9 cellular contexts compared by ENCODE assay signal in genomic region chr5:79560774-79561524, GRCh38. TPM values are rescaled to one million over a fixed set of nuclear protein-coding genes. Genes with fewer than 3 reads are reported as not detected.
A peak's percentile ranks its signal among the peaks of the same experiment; 100 is the strongest.
DNase-seq lines count a peak whose midpoint lies in the region; ATAC-seq lines count a peak whose summit lies in the region.
"Had no signal": no experiment of that assay in that cellular context is flagged by ENCODE, and none has a peak within 500 bp of the region (broad histone marks: within the 10 kb centered on the region; RNA-seq: fewer than 3 reads in every experiment).

No MANE protein-coding gene starts in this region.

- H3K36me3 Mint-ChIP-seq in activated CD4-positive, alpha-beta T cell treated with anti-CD3 and anti-CD28 coated beads, Interleukin-2, amount 10 ng/mL, durations not matched to agents 7 days and 5 days (ENCODE audit: low read depth), result peaks cover 19% of the 10 kb centered on the region
- H3K36me3 Mint-ChIP-seq in activated naive CD4-positive, alpha-beta T cell treated with anti-CD3 and anti-CD28 coated beads, Interleukin-2, amount 10 ng/mL, durations not matched to agents 7 days and 5 days, result peaks cover 10% of the 10 kb centered on the region
- no peaks in the 10 kb centered on the region for H3K36me3 Mint-ChIP-seq in stimulated activated memory B cell treated with anti-CD40 and anti-IgM and Interleukin-4, amounts not matched to agents 10 μg/mL and 1 μg/mL and 100 μg/mL, for 72 hours

- POLR2A ChIA-PET in activated CD4-positive, alpha-beta T cell treated with anti-CD3 and anti-CD28 coated beads, Interleukin-2, amount 10 ng/mL, durations not matched to agents 7 days and 5 days (lab: Charles Lee), result no interaction called here

- peaks cover 7% of the 10 kb centered on the region for H3K9me3 Mint-ChIP-seq in activated CD4-positive, alpha-beta T cell treated with anti-CD3 and anti-CD28 coated beads, Interleukin-2, amount 10 ng/mL, durations not matched to agents 7 days and 5 days
- H3K9me3 Mint-ChIP-seq in activated naive CD4-positive, alpha-beta T cell treated with anti-CD3 and anti-CD28 coated beads, Interleukin-2, amount 10 ng/mL, durations not matched to agents 7 days and 5 days, result no peaks in the 10 kb centered on the region
- H3K9me3 Mint-ChIP-seq in stimulated activated memory B cell treated with anti-CD40 and anti-IgM and Interleukin-4, amounts not matched to agents 10 μg/mL and 1 μg/mL and 100 μg/mL, for 72 hours, result no peaks in the 10 kb centered on the region

- DNase-seq in activated CD4-positive, alpha-beta T cell treated with anti-CD3 and anti-CD28 coated beads, Interleukin-2, amount 10 ng/mL, durations not matched to agents 7 days and 5 days, result peak; percentile 22
- no peak for DNase-seq in activated CD4-positive, alpha-beta T cell treated with anti-CD3 and anti-CD28 coated beads, Interleukin-2, amount 50 U/mL, for 4 hours
- peak; percentile 34 for DNase-seq in activated naive CD4-positive, alpha-beta T cell treated with anti-CD3 and anti-CD28 coated beads, Interleukin-2, amount 10 ng/mL, durations not matched to agents 7 days and 5 days
- DNase-seq in activated gamma-delta T cell (lab: John Stamatoyannopoulos, UW) (no peak), cerebellar cortex (ENCODE audit: low spot score) (no peak)

- peaks cover 36% of the 10 kb centered on the region for H3K4me1 Mint-ChIP-seq in activated CD4-positive, alpha-beta T cell treated with anti-CD3 and anti-CD28 coated beads, Interleukin-2, amount 10 ng/mL, durations not matched to agents 7 days and 5 days
- peaks cover 31% of the 10 kb centered on the region for H3K4me1 Mint-ChIP-seq in activated naive CD4-positive, alpha-beta T cell treated with anti-CD3 and anti-CD28 coated beads, Interleukin-2, amount 10 ng/mL, durations not matched to agents 7 days and 5 days
- H3K4me1 Mint-ChIP-seq in stimulated activated memory B cell treated with anti-CD40 and anti-IgM and Interleukin-4, amounts not matched to agents 10 μg/mL and 1 μg/mL and 100 μg/mL, for 72 hours, result peaks cover 16% of the 10 kb centered on the region

- H3K27ac Mint-ChIP-seq in activated CD4-positive, alpha-beta T cell treated with anti-CD3 and anti-CD28 coated beads, Interleukin-2, amount 10 ng/mL, durations not matched to agents 7 days and 5 days, result peak overlapping the region; percentile 86
- peak overlapping the region; percentile 86 for H3K27ac Mint-ChIP-seq in activated naive CD4-positive, alpha-beta T cell treated with anti-CD3 and anti-CD28 coated beads, Interleukin-2, amount 10 ng/mL, durations not matched to agents 7 days and 5 days
- peak overlapping the region; percentile 50 for H3K27ac Mint-ChIP-seq in stimulated activated memory B cell treated with anti-CD40 and anti-IgM and Interleukin-4, amounts not matched to agents 10 μg/mL and 1 μg/mL and 100 μg/mL, for 72 hours
- H3K27ac Mint-ChIP-seq: B cell had no signal

- CTCF ChIA-PET in activated CD4-positive, alpha-beta T cell treated with anti-CD3 and anti-CD28 coated beads, Interleukin-2, amount 10 ng/mL, durations not matched to agents 7 days and 5 days (lab: Charles Lee), result interaction anchor here (0.6 to 1.2 kb wide), 4 partner anchors 13 to 657 kb away, joined by 3 to 4 read pairs (median 3); no protein-coding TSS in a partner anchor
- CTCF ChIA-PET in activated naive CD4-positive, alpha-beta T cell treated with anti-CD3 and anti-CD28 coated beads, Interleukin-2, amount 10 ng/mL, durations not matched to agents 7 days and 5 days (lab: Charles Lee), result no interaction called here

- peak; percentile 70 for ATAC-seq in HG03342 (IDR thresholded peaks at IDR 0.05; ENCODE audit: unreplicated experiment)
- ATAC-seq in stimulated activated memory B cell treated with anti-CD40 and anti-IgM and Interleukin-4, amounts not matched to agents 10 μg/mL and 1 μg/mL and 100 μg/mL, for 72 hours, result no peak
- ATAC-seq in HG03139 (IDR thresholded peaks at IDR 0.05; ENCODE audit: unreplicated experiment), result no peak

- no peaks in the 10 kb centered on the region for H3K27me3 Mint-ChIP-seq in activated CD4-positive, alpha-beta T cell treated with anti-CD3 and anti-CD28 coated beads, Interleukin-2, amount 10 ng/mL, durations not matched to agents 7 days and 5 days
- H3K27me3 Mint-ChIP-seq in activated naive CD4-positive, alpha-beta T cell treated with anti-CD3 and anti-CD28 coated beads, Interleukin-2, amount 10 ng/mL, durations not matched to agents 7 days and 5 days, result peaks cover 3% of the 10 kb centered on the region
- peaks cover 9% of the 10 kb centered on the region for H3K27me3 Mint-ChIP-seq in stimulated activated memory B cell treated with anti-CD40 and anti-IgM and Interleukin-4, amounts not matched to agents 10 μg/mL and 1 μg/mL and 100 μg/mL, for 72 hours

- no peak overlapping the region for H3K4me3 Mint-ChIP-seq in activated CD4-positive, alpha-beta T cell treated with anti-CD3 and anti-CD28 coated beads, Interleukin-2, amount 10 ng/mL, durations not matched to agents 7 days and 5 days
- no peak overlapping the region for H3K4me3 Mint-ChIP-seq in activated naive CD4-positive, alpha-beta T cell treated with anti-CD3 and anti-CD28 coated beads, Interleukin-2, amount 10 ng/mL, durations not matched to agents 7 days and 5 days
- H3K4me3 Mint-ChIP-seq in stimulated activated memory B cell treated with anti-CD40 and anti-IgM and Interleukin-4, amounts not matched to agents 10 μg/mL and 1 μg/mL and 100 μg/mL, for 72 hours, result no peak overlapping the region
- H3K4me3 Mint-ChIP-seq: B cell had no signal

RNA-seq across cellular contexts. Expression of gene HOMER1, which starts 47.0 kb away (rescaled TPM):
- total RNA-seq in activated CD4-positive, alpha-beta T cell treated with anti-CD3 and anti-CD28 coated beads, Interleukin-2, amount 10 ng/mL, durations not matched to agents 7 days and 5 days, result 1 to 10 TPM; 1.9 to 2.6 TPM

RNA-seq across cellular contexts. Expression of gene TENT2, which starts 51.3 kb away (rescaled TPM):
- 10 to 100 TPM; 78.4 to 87.9 TPM for total RNA-seq in activated CD4-positive, alpha-beta T cell treated with anti-CD3 and anti-CD28 coated beads, Interleukin-2, amount 10 ng/mL, durations not matched to agents 7 days and 5 days

Comparison
In these comparisons a context has a peak if more than half of its experiments do, and no peak if none do; other contexts are left out.
1. DNase-seq: peak in activated CD4-positive, alpha-beta T cell treated with anti-CD3 and anti-CD28 coated beads, Interleukin-2, amount 10 ng/mL, durations not matched to agents 7 days and 5 days (single experiment) and activated naive CD4-positive, alpha-beta T cell treated with anti-CD3 and anti-CD28 coated beads, Interleukin-2, amount 10 ng/mL, durations not matched to agents 7 days and 5 days (single experiment); none in activated CD4-positive, alpha-beta T cell treated with anti-CD3 and anti-CD28 coated beads, Interleukin-2, amount 50 U/mL, for 4 hours (0 of 2), activated gamma-delta T cell (single experiment) and cerebellar cortex (single experiment).
2. Peak in every context shown above with its lines, with median percentiles within 50 percentile points of each other: H3K27ac Mint-ChIP-seq.